ENCODE assay signal across 8 cellular contexts in genomic region chr5:109688999-109689739, GRCh38. TPM values are rescaled to one million over a fixed set of nuclear protein-coding genes. Genes with fewer than 3 reads are reported as not detected.
A peak's percentile ranks its signal among the peaks of the same experiment; 100 is the strongest.
DNase-seq lines count a peak whose midpoint lies in the region; ATAC-seq and TF ChIP-seq lines count a peak whose summit lies in the region.

No MANE protein-coding gene starts in this region.

- peak overlapping the region; percentile 91 for H3K4me3 ChIP-seq in PC-9

- DNase-seq in DMS53 treated with DMSO at 0.1 percent for 48 hours (lab: John Stamatoyannopoulos, UW; ENCODE audit: unreplicated experiment) (peak; percentile 91), PC-9 (peak; percentile 81 to 86), myocyte (ENCODE audit: low read depth) (peak; percentile 92)
- DNase-seq in activated T-cell treated with anti-CD3 and anti-CD28 coated beads, Interleukin-2, amount 50 U/mL, for 4 hours, result peak; percentile 68
- DNase-seq in stimulated activated effector memory CD8-positive, alpha-beta T cell treated with anti-CD3 and anti-CD28 coated beads, Interleukin-12 subunit alpha, Interleukin-12 subunit beta, amount 100 ng/mL, for 72 hours (ENCODE audit: low spot score in 2 of 2), result peak; percentile 66 to 87

- H3K9me3 ChIP-seq in PC-9 (ENCODE audit: insufficient read depth, low read depth), result no peaks in the 10 kb centered on the region

- H3K27me3 Mint-ChIP-seq in IgD-negative memory B cell, result no peaks in the 10 kb centered on the region
- H3K27me3 Mint-ChIP-seq in activated T-cell treated with anti-CD3 and anti-CD28 coated beads, Interleukin-2, amount 50 U/mL, for 4 hours (ENCODE audit: low read depth), result peaks cover 2% of the 10 kb centered on the region

- 0 out of 2 replicates have a peak, but pooled peaks have one; percentile 29 for TF ChIP-seq CTCF in PC-9 (conservative IDR thresholded peaks at IDR 0.05)

- peaks cover 16% of the 10 kb centered on the region; the same call in 1 of the 2 replicates for H3F3A ChIP-seq in PC-9 (ENCODE audit: insufficient read depth, low read depth)

- peaks cover 30 to 32% (median 30%) of the 10 kb centered on the region in 3 donors for H3K4me1 Mint-ChIP-seq in IgD-negative memory B cell
- H3K4me1 Mint-ChIP-seq in activated T-cell treated with anti-CD3 and anti-CD28 coated beads, Interleukin-2, amount 50 U/mL, for 4 hours (ENCODE audit: low read depth), result peaks cover 32% of the 10 kb centered on the region
- H3K4me1 Mint-ChIP-seq in stimulated activated effector memory CD8-positive, alpha-beta T cell treated with anti-CD3 and anti-CD28 coated beads, Interleukin-12 subunit alpha, Interleukin-12 subunit beta, amount 100 ng/mL, for 72 hours, result peaks cover 39% of the 10 kb centered on the region

- peaks cover 0 to 5% (median 3%) of the 10 kb centered on the region in 3 donors for H3K9me3 Mint-ChIP-seq in IgD-negative memory B cell
- H3K9me3 Mint-ChIP-seq in activated T-cell treated with anti-CD3 and anti-CD28 coated beads, Interleukin-2, amount 50 U/mL, for 4 hours, result peaks cover 7% of the 10 kb centered on the region
- no peaks in the 10 kb centered on the region for H3K9me3 Mint-ChIP-seq in stimulated activated effector memory CD8-positive, alpha-beta T cell treated with anti-CD3 and anti-CD28 coated beads, Interleukin-12 subunit alpha, Interleukin-12 subunit beta, amount 100 ng/mL, for 72 hours

- no peaks in the 10 kb centered on the region for H3K36me3 ChIP-seq in PC-9 (ENCODE audit: low read depth)

- H3K4me3 Mint-ChIP-seq in IgD-negative memory B cell, result peak overlapping the region; percentile 92 to 96 (median 94)
- H3K4me3 Mint-ChIP-seq in activated T-cell treated with anti-CD3 and anti-CD28 coated beads, Interleukin-2, amount 50 U/mL, for 4 hours, result peak overlapping the region; percentile 92
- peak overlapping the region; percentile 83 for H3K4me3 Mint-ChIP-seq in stimulated activated effector memory CD8-positive, alpha-beta T cell treated with anti-CD3 and anti-CD28 coated beads, Interleukin-12 subunit alpha, Interleukin-12 subunit beta, amount 100 ng/mL, for 72 hours

- POLR2A ChIA-PET in PC-9 (lab: Charles Lee; ENCODE audit: unreplicated experiment), result no interaction called here

- H3K4me2 ChIP-seq in PC-9, result peak overlapping the region; percentile 85

- H4K20me1 ChIP-seq in PC-9 (ENCODE audit: insufficient read depth), result no peaks in the 10 kb centered on the region

- H3K4me1 ChIP-seq in PC-9 (replicated peaks; ENCODE audit: insufficient read depth), result peaks cover 18% of the 10 kb centered on the region

- H3K9me2 ChIP-seq in PC-9 (ENCODE audit: insufficient read depth), result no peaks in the 10 kb centered on the region

- ATAC-seq in GM21576 (IDR thresholded peaks at IDR 0.05; ENCODE audit: unreplicated experiment), result peak; percentile 72
- peak; percentile 86 to 87 for ATAC-seq in activated T-cell treated with anti-CD3 and anti-CD28 coated beads, Interleukin-2, amount 50 U/mL, for 4 hours
- ATAC-seq in esophagus mucosa, result peak; percentile 96
- ATAC-seq in stimulated activated effector memory CD8-positive, alpha-beta T cell treated with anti-CD3 and anti-CD28 coated beads, Interleukin-12 subunit alpha, Interleukin-12 subunit beta, amount 100 ng/mL, for 72 hours, result peak; percentile 89

- CTCF ChIA-PET in PC-9 (lab: Charles Lee), result interaction anchor here (0.6 to 0.7 kb wide), 3 partner anchors 9 to 861 kb away, joined by 3 to 11 read pairs (median 3); no protein-coding TSS in a partner anchor

- H3K79me2 ChIP-seq in PC-9 (ENCODE audit: low read depth), result peaks cover 26% of the 10 kb centered on the region

- no TSS peak for BruUV-seq in PC-9 (replicated peaks; lab: Mats Ljungman, UMichigan)

- H2AFZ ChIP-seq in PC-9, result peak overlapping the region; percentile 95

- no peaks in the 10 kb centered on the region for H3K27me3 ChIP-seq in PC-9 (ENCODE audit: insufficient read depth, low read depth)

- peak overlapping the region; percentile 66 for H3K27ac ChIP-seq in PC-9

- peak overlapping the region; percentile 84 to 96 (median 94) for H3K27ac Mint-ChIP-seq in IgD-negative memory B cell
- peak overlapping the region; percentile 90 for H3K27ac Mint-ChIP-seq in stimulated activated effector memory CD8-positive, alpha-beta T cell treated with anti-CD3 and anti-CD28 coated beads, Interleukin-12 subunit alpha, Interleukin-12 subunit beta, amount 100 ng/mL, for 72 hours

- no peaks in the 10 kb centered on the region for H3K36me3 Mint-ChIP-seq in IgD-negative memory B cell
- no peaks in the 10 kb centered on the region for H3K36me3 Mint-ChIP-seq in activated T-cell treated with anti-CD3 and anti-CD28 coated beads, Interleukin-2, amount 50 U/mL, for 4 hours (ENCODE audit: insufficient read depth)
- peaks cover 14% of the 10 kb centered on the region for H3K36me3 Mint-ChIP-seq in stimulated activated effector memory CD8-positive, alpha-beta T cell treated with anti-CD3 and anti-CD28 coated beads, Interleukin-12 subunit alpha, Interleukin-12 subunit beta, amount 100 ng/mL, for 72 hours

- intact Hi-C loops in PC-9 (cut with micrococcal nuclease; ENCODE audit: unreplicated experiment), result loop anchor here (2.0 to 5.0 kb wide), 4 partner anchors 156 to 1046 kb away; no protein-coding TSS in a partner anchor

RNA-seq across cellular contexts. Expression of gene MAN2A1, which starts 0.6 kb away (rescaled TPM):
- polyA plus RNA-seq in IgD-negative memory B cell, result 21.5 TPM
- 26.3 and 27.3 TPM in 2 replicates for total RNA-seq in PC-9 (2021)
- 10 to 100 TPM; 28.2 to 31.8 (median 30.4) TPM for total RNA-seq in activated T-cell treated with anti-CD3 and anti-CD28 coated beads, Interleukin-2, amount 50 U/mL, for 4 hours
- 36.6 TPM for total RNA-seq in esophagus mucosa
- total RNA-seq in myocyte, result 84.9 and 92.2 TPM in 2 replicates
- 29.3 TPM for polyA plus RNA-seq in myocyte (2012)

Comparison
In these comparisons a context has a peak if more than half of its experiments do, and no peak if none do; other contexts are left out.
1. Peak in every context shown above with its lines: DNase-seq, ATAC-seq, H3K4me3 ChIP-seq and H3K27ac ChIP-seq.